ENCODE assay signal across 12 cellular contexts in genomic region chr7:28904539-28905143, GRCh38. TPM values are rescaled to one million over a fixed set of nuclear protein-coding genes. Genes with fewer than 3 reads are reported as not detected.
DNase-seq lines count a peak whose midpoint lies in the region; ATAC-seq and TF ChIP-seq lines count a peak whose summit lies in the region.
"Had no signal": no experiment of that assay in that cellular context is flagged by ENCODE, and none has a peak within 500 bp of the region (broad histone marks: within the 10 kb centered on the region; RNA-seq: fewer than 3 reads in every experiment).

No MANE protein-coding gene starts in this region.

- H3K27me3 ChIP-seq in body of pancreas = no peaks in the 10 kb centered on the region

- ATAC-seq in body of pancreas (peak; percentile 27), GM19328 (IDR thresholded peaks at IDR 0.05; ENCODE audit: unreplicated experiment) (no peak), GM21390 (IDR thresholded peaks at IDR 0.05; ENCODE audit: unreplicated experiment) (no peak)

- 42 to 45% methylated on average over 12 of the region's 12 CpGs for WGBS in body of pancreas, 2 donors
- 26 to 31% methylated on average over 12 of the region's 12 CpGs for WGBS in lower leg skin, 2 donors
- WGBS in urinary bladder = 22% methylated on average over 12 of the region's 12 CpGs

- DNase-seq in NCI-H748 (lab: John Stamatoyannopoulos, UW; ENCODE audit: unreplicated experiment) (peak; percentile 29), NCI-H748 treated with DMSO at 0.1 percent for 48 hours (lab: John Stamatoyannopoulos, UW) (no peak), body of pancreas (no peak), lower leg skin (ENCODE audit: low spot score in 2 of 2) (no peak), erythroblast (lab: John Stamatoyannopoulos, UW) (no peak)
- DNase-seq: activated T-cell treated with anti-CD3 and anti-CD28 coated beads, Interleukin-2, amount 50 U/mL, for 24 hours; islet precursor cell; NCI-H1436; stimulated activated CD4-positive, alpha-beta T cell treated with anti-CD3 and anti-CD28 coated beads, Interleukin-2, amount 100 ng/mL, for 48 hours had no signal

- no peak overlapping the region for H3K4me3 ChIP-seq in body of pancreas
- H3K4me3 ChIP-seq in lower leg skin (ENCODE audit: low read depth, poor library complexity, severe bottlenecking) = peak overlapping the region; percentile 5
- H3K4me3 ChIP-seq in urinary bladder (ENCODE audit: low read depth, low read length) = peak overlapping the region; percentile 33

- H3K4me1 ChIP-seq in body of pancreas (peaks cover 5% of the 10 kb centered on the region), urinary bladder (ENCODE audit: insufficient read depth) (no peaks in the 10 kb centered on the region)

- TF ChIP-seq CTCF in body of pancreas (IDR thresholded peaks at IDR 0.05) (no peak), lower leg skin (IDR thresholded peaks at IDR 0.05) (no peak)

- H3K9me3 ChIP-seq in body of pancreas = no peaks in the 10 kb centered on the region

- TF ChIP-seq POLR2A in body of pancreas (IDR thresholded peaks at IDR 0.05) (no peak), lower leg skin (IDR thresholded peaks at IDR 0.05) (no peak), erythroblast (IDR thresholded peaks at IDR 0.05; ENCODE audit: low read length) (no peak)

- H3K27ac ChIP-seq in body of pancreas (peak overlapping the region in 3 of 4 donors; percentile 47 to 75 (median 63)), urinary bladder (ENCODE audit: low read depth) (no peak overlapping the region)

- intact Hi-C loops in body of pancreas (cut with DNase I) = no loop called here
- intact Hi-C loops in lower leg skin (cut with DNase I; ENCODE audit: low total_unique reads) = no loop called here

- H3K36me3 ChIP-seq in body of pancreas (replicated peaks in 1 of 2; ENCODE audit: insufficient read depth in 1 of 2, low read depth in 2 of 2) (no peaks in the 10 kb centered on the region), urinary bladder (ENCODE audit: insufficient read depth) (no peaks in the 10 kb centered on the region)

RNA-seq across cellular contexts. Expression of gene TRIL, which starts 53.5 kb away (rescaled TPM):
- total RNA-seq in body of pancreas = 1 to 10 TPM; 1.3 to 1.6 TPM
- total RNA-seq in lower leg skin = 1 to 10 TPM in 2 of 4 donors, under 1 TPM in 2; 0.89 to 3.9 (median 1.9) TPM
- 20.4 TPM for total RNA-seq in urinary bladder
- polyA plus RNA-seq in urinary bladder = 3.3 TPM

Comparison
In these comparisons a context has a peak if more than half of its experiments do, and no peak if none do; other contexts are left out.
1. H3K4me3 ChIP-seq: peak in lower leg skin (single experiment) and urinary bladder (single experiment); none in body of pancreas (0 of 2).